ENCODE assay signal across 14 cellular contexts in genomic region chr5:38465045-38465444, GRCh38.
DNase-seq lines count a peak whose midpoint lies in the region; ATAC-seq, FAIRE-seq and TF ChIP-seq lines count a peak whose summit lies in the region.
"Had no signal": no experiment of that assay in that cellular context is flagged by ENCODE, and none has a peak within 500 bp of the region (broad histone marks: within the 10 kb centered on the region; RNA-seq: fewer than 3 reads in every experiment).

No MANE protein-coding gene starts in this region.

- intact Hi-C loops in HepG2 (cut with micrococcal nuclease; ENCODE audit: unreplicated experiment) (loop anchor here (2.0 kb wide), 1 partner anchor 86 kb away; no protein-coding TSS in a partner anchor), right lobe of liver (cut with DNase I) (no loop called here), Panc1 (cut with micrococcal nuclease; ENCODE audit: unreplicated experiment) (no loop called here), vagina (cut with DNase I) (loop anchor here (5.0 kb wide), 1 partner anchor 337 kb away; no protein-coding TSS in a partner anchor)

- TF ChIP-seq CTCF in HepG2 (CRISPR knock-in tag; IDR thresholded peaks at IDR 0.05), result no peak
- no peak for TF ChIP-seq CTCF in right lobe of liver (IDR thresholded peaks at IDR 0.05)
- no peak for TF ChIP-seq CTCF in Panc1 (IDR thresholded peaks at IDR 0.05)
- no peak for TF ChIP-seq CTCF in vagina (IDR thresholded peaks at IDR 0.05)

- H3K4me1 Mint-ChIP-seq in activated naive CD4-positive, alpha-beta T cell treated with anti-CD3 and anti-CD28 coated beads, Interleukin-2, amount 10 ng/mL, durations not matched to agents 7 days and 5 days, result no peaks in the 10 kb centered on the region
- H3K4me1 Mint-ChIP-seq: B cell had no signal

- no peak overlapping the region for H3K27ac Mint-ChIP-seq in activated naive CD4-positive, alpha-beta T cell treated with anti-CD3 and anti-CD28 coated beads, Interleukin-2, amount 10 ng/mL, durations not matched to agents 7 days and 5 days
- H3K27ac Mint-ChIP-seq: activated naive CD8-positive, alpha-beta T cell; B cell; mesothelial cell of epicardium had no signal

- no peak for FAIRE-seq in HepG2 (lab: Jason Lieb, UNC)

- no peak overlapping the region for H2AFZ ChIP-seq in HepG2 (ENCODE audit: low read length)

- H3K4me1 ChIP-seq in HepG2 (ENCODE audit: insufficient read depth, low read length), result peaks cover 71% of the 10 kb centered on the region
- peaks cover 0 to 9% (median 0%) of the 10 kb centered on the region in 4 donors for H3K4me1 ChIP-seq in right lobe of liver
- H3K4me1 ChIP-seq in Panc1 (ENCODE audit: control insufficient read depth, insufficient read depth, low read length), result peaks cover 54% of the 10 kb centered on the region
- H3K4me1 ChIP-seq in vagina, result peaks cover 64% of the 10 kb centered on the region

- no peak for DNase-seq in HepG2 (ENCODE audit: low spot score)
- DNase-seq in right lobe of liver, result no peak
- no peak for DNase-seq in Panc1 (ENCODE audit: low read depth, low spot score)
- DNase-seq in iris pigment epithelial cell (ENCODE audit: low read depth), result peak; percentile 62
- DNase-seq in vagina (ENCODE audit: extremely low spot score in 2 of 2), result peak in 1 of 2 donors; percentile 86
- no peak for DNase-seq in SK-N-DZ (ENCODE audit: low spot score)
- no peak for DNase-seq in activated naive CD4-positive, alpha-beta T cell treated with anti-CD3 and anti-CD28 coated beads, Interleukin-2, amount 10 ng/mL, durations not matched to agents 7 days and 5 days
- DNase-seq in medulla oblongata (ENCODE audit: extremely low spot score), result no peak
- DNase-seq: cerebellar nuclear complex, DMS153, posterior cingulate gyrus had no signal

- no peaks in the 10 kb centered on the region for H3K36me3 ChIP-seq in HepG2 (replicated peaks in 1 of 2; ENCODE audit: control insufficient read depth in 1 of 2, insufficient read depth in 2 of 2, low read length in 2 of 2)
- H3K36me3 ChIP-seq in right lobe of liver, result no peaks in the 10 kb centered on the region
- H3K36me3 ChIP-seq in Panc1 (ENCODE audit: control insufficient read depth, insufficient read depth, low read length), result no peaks in the 10 kb centered on the region
- no peaks in the 10 kb centered on the region for H3K36me3 ChIP-seq in vagina

- CTCF ChIA-PET in HepG2 (lab: Yijun Ruan, JAX; ENCODE audit: low intra/inter-chr PET ratio, low total read pairs), result no interaction called here
- CTCF ChIA-PET in Panc1 (lab: Charles Lee), result interaction anchor here (2.7 kb wide), 1 partner anchor 23 kb away, joined by 12 read pairs; no protein-coding TSS in a partner anchor
- CTCF ChIA-PET in activated naive CD4-positive, alpha-beta T cell treated with anti-CD3 and anti-CD28 coated beads, Interleukin-2, amount 10 ng/mL, durations not matched to agents 7 days and 5 days (lab: Charles Lee), result interaction anchor here (1.4 kb wide), 1 partner anchor 23 kb away, joined by 3 read pairs; no protein-coding TSS in a partner anchor

- H3K4me3 ChIP-seq in HepG2 (replicated peaks in 1 of 3; ENCODE audit: insufficient read depth in 1 of 3, low read depth in 2 of 3, low read length in 3 of 3) (no peak overlapping the region), right lobe of liver (no peak overlapping the region), Panc1 (ENCODE audit: low read depth in 2 of 2, low read length in 2 of 2) (no peak overlapping the region), vagina (no peak overlapping the region)

- H3K9ac ChIP-seq in HepG2 (ENCODE audit: insufficient read depth, low read depth, low read length), result no peak overlapping the region

- POLR2A ChIA-PET in HepG2 (lab: Yijun Ruan, JAX) (no interaction called here), Panc1 (lab: Charles Lee) (no interaction called here)

- ATAC-seq in HepG2 (no peak), right lobe of liver (no peak), Panc1 (no peak)

- 42% methylated on average over 2 of the region's 2 CpGs for WGBS in HepG2 (ENCODE audit: low lambda C conversion rate)
- 64% methylated on average over 2 of the region's 2 CpGs for WGBS in right lobe of liver (ENCODE audit: insufficient coverage, low coverage, low lambda C conversion rate, missing lambda C conversion rate)

- no peak overlapping the region for H3K4me2 ChIP-seq in HepG2 (ENCODE audit: low read depth, low read length)

- no peak for TF ChIP-seq POLR2A in HepG2 (IDR thresholded peaks at IDR 0.05; ENCODE audit: insufficient read depth in 1 of 2, low read depth in 2 of 2, low read length in 2 of 2)
- TF ChIP-seq POLR2A in right lobe of liver (IDR thresholded peaks at IDR 0.05), result no peak
- no peak for TF ChIP-seq POLR2A in vagina (IDR thresholded peaks at IDR 0.05)

- TF ChIP-seq EP300 in HepG2 (IDR thresholded peaks at IDR 0.05; ENCODE audit: low read depth in 2 of 2, low read length in 2 of 2) (no peak), HepG2 (CRISPR knock-in tag; IDR thresholded peaks at IDR 0.05; ENCODE audit: borderline replicate concordance) (no peak)

- no peaks in the 10 kb centered on the region for H3K79me2 ChIP-seq in HepG2 (ENCODE audit: insufficient read depth, low read length)

- H3K27ac ChIP-seq in HepG2 (ENCODE audit: extremely low read length, insufficient read depth, low read length), result no peak overlapping the region
- H3K27ac ChIP-seq in right lobe of liver, result no peak overlapping the region
- peak overlapping the region; percentile 86 for H3K27ac ChIP-seq in Panc1 (ENCODE audit: low read length)
- peak overlapping the region; percentile 82 for H3K27ac ChIP-seq in vagina

- no peak for TF ChIP-seq RAD21 in HepG2 (CRISPR knock-in tag; IDR thresholded peaks at IDR 0.05)

- no peaks in the 10 kb centered on the region for H3K36me3 Mint-ChIP-seq in activated naive CD4-positive, alpha-beta T cell treated with anti-CD3 and anti-CD28 coated beads, Interleukin-2, amount 10 ng/mL, durations not matched to agents 7 days and 5 days
- H3K36me3 Mint-ChIP-seq: activated naive CD8-positive, alpha-beta T cell; mesothelial cell of epicardium had no signal

- in situ Hi-C loops in HepG2 (cut with HindIII; ENCODE audit: extremely low pct_ligation_motif_present, low pct_unique_long_range_greater_than_20kb) (no loop called here), Panc1 (cut with HindIII; ENCODE audit: low pct_unique_long_range_greater_than_20kb, low sequenced_read_pairs) (no loop called here)

- H3K27me3 Mint-ChIP-seq in activated naive CD4-positive, alpha-beta T cell treated with anti-CD3 and anti-CD28 coated beads, Interleukin-2, amount 10 ng/mL, durations not matched to agents 7 days and 5 days, result peaks cover 40% of the 10 kb centered on the region

- no peaks in the 10 kb centered on the region for H3K9me3 ChIP-seq in HepG2 (ENCODE audit: low read length)
- no peaks in the 10 kb centered on the region for H3K9me3 ChIP-seq in right lobe of liver
- H3K9me3 ChIP-seq in Panc1 (ENCODE audit: control insufficient read depth, insufficient read depth, low read depth, low read length), result no peaks in the 10 kb centered on the region
- H3K9me3 ChIP-seq in vagina, result no peaks in the 10 kb centered on the region

- H3K9me3 Mint-ChIP-seq in activated naive CD4-positive, alpha-beta T cell treated with anti-CD3 and anti-CD28 coated beads, Interleukin-2, amount 10 ng/mL, durations not matched to agents 7 days and 5 days, result no peaks in the 10 kb centered on the region
- H3K9me3 Mint-ChIP-seq: mesothelial cell of epicardium had no signal

- H4K20me1 ChIP-seq in HepG2 (ENCODE audit: insufficient read depth, low read length), result no peaks in the 10 kb centered on the region

- no TSS peak for BruUV-seq in HepG2 (replicated peaks; lab: Mats Ljungman, UMichigan)
- no TSS peak for BruUV-seq in Panc1 (replicated peaks; lab: Mats Ljungman, UMichigan)

- H3K4me3 Mint-ChIP-seq in activated naive CD4-positive, alpha-beta T cell treated with anti-CD3 and anti-CD28 coated beads, Interleukin-2, amount 10 ng/mL, durations not matched to agents 7 days and 5 days, result no peak overlapping the region
- H3K4me3 Mint-ChIP-seq: activated naive CD8-positive, alpha-beta T cell; B cell; mesothelial cell of epicardium had no signal

- H3K27me3 ChIP-seq in HepG2 (ENCODE audit: control insufficient read depth in 1 of 2, insufficient read depth in 2 of 2, low read length in 2 of 2) (peaks cover 0 to 1% of the 10 kb centered on the region in 2 experiments; a peak in 2 of 5 replicates), right lobe of liver (no peaks in the 10 kb centered on the region), Panc1 (ENCODE audit: control insufficient read depth, insufficient read depth, low read length) (no peaks in the 10 kb centered on the region), vagina (no peaks in the 10 kb centered on the region)

TF ChIP-seq in HepG2, 621 proteins besides CTCF, POLR2A, EP300 and RAD21:
- TF ChIP-seq ZNF441 (CRISPR knock-in tag; IDR thresholded peaks at IDR 0.05; ENCODE audit: borderline replicate concordance), result no peak
- TF ChIP-seq RXRB (CRISPR knock-in tag; IDR thresholded peaks at IDR 0.05; ENCODE audit: borderline replicate concordance), result 0 out of 2 replicates have a peak, but pooled peaks have one; percentile 19
- 0 out of 2 replicates have a peak, but pooled peaks have one; percentile 19 for TF ChIP-seq PPARG (CRISPR knock-in tag; conservative IDR thresholded peaks at IDR 0.05)
- TF ChIP-seq ZNF18 (CRISPR knock-in tag; IDR thresholded peaks at IDR 0.05; ENCODE audit: insufficient replicate concordance), result no peak

Comparison
In these comparisons a context has a peak if more than half of its experiments do, and no peak if none do; other contexts are left out.
1. intact Hi-C loops: an anchor here in HepG2 (2.0 kb wide) and vagina (5.0 kb wide); none called in right lobe of liver and Panc1.
2. H3K27ac ChIP-seq: peak in Panc1 (single experiment) and vagina (single experiment); none in HepG2 (single experiment) and right lobe of liver (0 of 3).